8 cellular contexts compared by ENCODE assay signal in the genomic region with DNA sequence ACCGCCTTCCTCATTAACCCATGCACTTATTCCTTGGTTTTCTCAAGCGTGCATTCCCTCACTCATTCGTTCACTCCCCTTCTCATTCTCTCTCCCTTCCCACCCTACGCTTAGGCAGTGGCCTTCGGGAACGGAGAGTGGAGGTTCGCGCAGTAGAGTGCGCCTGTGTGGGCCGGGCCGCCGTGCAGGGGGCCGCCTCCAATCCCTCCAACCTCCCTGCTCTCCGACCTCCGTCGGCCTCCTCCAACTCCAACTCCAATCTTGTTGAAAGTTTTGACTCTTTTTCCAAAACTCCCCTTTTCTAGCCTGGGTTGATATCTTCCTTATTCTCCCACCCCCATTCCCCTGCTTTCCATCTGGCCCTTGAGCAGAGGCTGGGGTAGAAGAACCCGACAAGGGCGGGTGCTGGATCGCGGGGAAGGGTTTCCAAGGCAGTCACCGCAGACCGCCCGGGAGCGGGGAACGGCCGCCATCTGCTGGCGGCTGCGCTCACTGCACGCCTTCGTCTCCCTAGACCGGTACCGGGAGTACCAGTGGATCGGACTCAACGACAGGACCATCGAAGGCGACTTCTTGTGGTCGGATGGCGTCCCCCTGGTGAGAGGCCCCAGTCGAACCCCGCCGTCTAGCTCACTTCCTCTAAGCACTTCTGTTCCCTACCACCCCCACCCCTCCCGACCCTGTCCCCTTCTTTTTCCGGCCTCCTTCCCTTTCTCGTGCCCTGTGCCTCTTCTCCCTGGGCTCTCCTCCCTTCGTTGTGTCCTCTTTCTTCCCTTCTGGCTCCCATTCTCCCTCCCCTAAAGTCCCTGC. TPM values are rescaled to one million over a fixed set of nuclear protein-coding genes. Genes with fewer than 3 reads are reported as not detected.
DNase-seq lines count a peak whose midpoint lies in the region; ATAC-seq and TF ChIP-seq lines count a peak whose summit lies in the region.

No MANE protein-coding gene starts in this region.

- H3K27ac ChIP-seq in OCI-LY7 (ENCODE audit: low read depth, low read length, poor library complexity, severe bottlenecking), result no peak overlapping the region

- H3K27ac Mint-ChIP-seq in activated T-cell treated with anti-CD3 and anti-CD28 coated beads, Interleukin-2, amount 50 U/mL, for 72 hours, result no peak overlapping the region
- H3K27ac Mint-ChIP-seq in naive thymus-derived CD8-positive, alpha-beta T cell, result peak overlapping the region in 5 of 10 donors; percentile 33 to 88 (median 72)
- H3K27ac Mint-ChIP-seq in stimulated activated memory B cell treated with anti-CD40 and anti-IgM and Interleukin-4, amounts not matched to agents 10 μg/mL and 1 μg/mL and 100 μg/mL, for 72 hours, result peak overlapping the region; percentile 48

- H2AFZ ChIP-seq in OCI-LY7 (ENCODE audit: low read length), result no peak overlapping the region

- peaks cover 23% of the 10 kb centered on the region for H3K4me1 ChIP-seq in BE2C
- H3K4me1 ChIP-seq in OCI-LY7 (ENCODE audit: insufficient read depth, low read length, poor library complexity, severe bottlenecking), result peaks cover 34% of the 10 kb centered on the region

- POLR2A ChIA-PET in HEK293T (lab: Yijun Ruan, JAX), result interaction anchor here (1.2 to 5.2 kb wide), 3 partner anchors 20 to 31 kb away, joined by 3 to 122 read pairs (median 4); partner anchors contain the start of gene NES
- POLR2A ChIA-PET in OCI-LY7 (lab: Charles Lee), result interaction anchor here (0.8 to 1.5 kb wide), 2 partner anchors 21 to 293 kb away, joined by 3 read pairs; no protein-coding TSS in a partner anchor
- POLR2A ChIA-PET in naive thymus-derived CD8-positive, alpha-beta T cell (lab: Charles Lee), result interaction anchor here (1.3 kb wide), 1 partner anchor 71 kb away, joined by 3 read pairs; the partner anchor contains the start of genes ISG20L2 and METTL25B

- intact Hi-C loops in OCI-LY7 (cut with micrococcal nuclease; ENCODE audit: unreplicated experiment), result loop anchor here (1.0 kb wide), 1 partner anchor 30 kb away; no protein-coding TSS in a partner anchor

- no peaks in the 10 kb centered on the region for H4K20me1 ChIP-seq in OCI-LY7 (ENCODE audit: insufficient read depth, low read length)

- CTCF ChIA-PET in HEK293T (lab: Yijun Ruan, JAX) (interaction anchor here (0.8 to 8.3 kb wide), 8 partner anchors 9 to 69 kb away, joined by 3 to 97 read pairs (median 7); partner anchors contain the start of genes BCAN, HAPLN2 and NES), OCI-LY7 (lab: Charles Lee; ENCODE audit: unreplicated experiment) (interaction anchor here (0.9 to 1.9 kb wide), 6 partner anchors 9 to 33 kb away, joined by 4 to 12 read pairs (median 5); no protein-coding TSS in a partner anchor)

- TF ChIP-seq CTCF in BE2C (IDR thresholded peaks at IDR 0.05; ENCODE audit: low read depth, low read length), result peak; percentile 96
- TF ChIP-seq CTCF in OCI-LY7 (conservative IDR thresholded peaks at IDR 0.05; ENCODE audit: low read length), result peak; percentile 92

- DNase-seq in BE2C, result peak; percentile 81
- peak; percentile 90 for DNase-seq in HEK293T (ENCODE audit: extremely low spot score)
- DNase-seq in OCI-LY7 (ENCODE audit: low spot score), result peak; percentile 48
- peak; percentile 74 to 84 for DNase-seq in activated T-cell treated with anti-CD3 and anti-CD28 coated beads, Interleukin-2, amount 50 U/mL, for 72 hours
- peak; percentile 60 for DNase-seq in fibroblast of peridontal ligament (ENCODE audit: extremely low read depth)
- DNase-seq in naive thymus-derived CD8-positive, alpha-beta T cell, result peak; percentile 49 to 78 (median 71)

- no peaks in the 10 kb centered on the region for H3K27me3 ChIP-seq in BE2C

- H3K9me2 ChIP-seq in OCI-LY7 (ENCODE audit: insufficient read depth, low read length), result no peaks in the 10 kb centered on the region

- no peaks in the 10 kb centered on the region for H3K9me3 ChIP-seq in BE2C
- H3K9me3 ChIP-seq in OCI-LY7 (ENCODE audit: low read length), result no peaks in the 10 kb centered on the region

- peak overlapping the region; percentile 77 to 80 for H3K4me3 Mint-ChIP-seq in activated T-cell treated with anti-CD3 and anti-CD28 coated beads, Interleukin-2, amount 50 U/mL, for 72 hours
- H3K4me3 Mint-ChIP-seq in naive thymus-derived CD8-positive, alpha-beta T cell, result peak overlapping the region; percentile 71 to 90 (median 82)
- H3K4me3 Mint-ChIP-seq in stimulated activated memory B cell treated with anti-CD40 and anti-IgM and Interleukin-4, amounts not matched to agents 10 μg/mL and 1 μg/mL and 100 μg/mL, for 72 hours, result peak overlapping the region; percentile 78

- H3K4me2 ChIP-seq in OCI-LY7 (ENCODE audit: low read length), result peak overlapping the region; percentile 10; the same call in 1 of the 2 replicates

- H3K79me2 ChIP-seq in OCI-LY7 (ENCODE audit: insufficient read depth, low read depth, low read length), result no peaks in the 10 kb centered on the region

- H3K9me3 Mint-ChIP-seq in activated T-cell treated with anti-CD3 and anti-CD28 coated beads, Interleukin-2, amount 50 U/mL, for 72 hours, result no peaks in the 10 kb centered on the region
- H3K9me3 Mint-ChIP-seq in naive thymus-derived CD8-positive, alpha-beta T cell, result no peaks in the 10 kb centered on the region
- no peaks in the 10 kb centered on the region for H3K9me3 Mint-ChIP-seq in stimulated activated memory B cell treated with anti-CD40 and anti-IgM and Interleukin-4, amounts not matched to agents 10 μg/mL and 1 μg/mL and 100 μg/mL, for 72 hours

- BruUV-seq in OCI-LY7 (replicated peaks; lab: Mats Ljungman, UMichigan), result no TSS peak

- H3K36me3 ChIP-seq in BE2C (no peaks in the 10 kb centered on the region), OCI-LY7 (ENCODE audit: insufficient read depth, low read length) (no peaks in the 10 kb centered on the region)

- H3K4me3 ChIP-seq in BE2C (ENCODE audit: low read depth, low read length) (peak overlapping the region; percentile 56), OCI-LY7 (ENCODE audit: low read depth, low read length, poor library complexity, severe bottlenecking) (no peak overlapping the region)

- peak; percentile 33 to 34 for ATAC-seq in activated T-cell treated with anti-CD3 and anti-CD28 coated beads, Interleukin-2, amount 50 U/mL, for 72 hours (replicated peaks in 1 of 2)
- peak; percentile 50 to 68 for ATAC-seq in naive thymus-derived CD8-positive, alpha-beta T cell
- ATAC-seq in stimulated activated memory B cell treated with anti-CD40 and anti-IgM and Interleukin-4, amounts not matched to agents 10 μg/mL and 1 μg/mL and 100 μg/mL, for 72 hours, result peak; percentile 59
- no peak for ATAC-seq in HG02970 (IDR thresholded peaks at IDR 0.05; ENCODE audit: low FRiP score, unreplicated experiment)

- peaks cover 54% of the 10 kb centered on the region for H3K4me1 Mint-ChIP-seq in activated T-cell treated with anti-CD3 and anti-CD28 coated beads, Interleukin-2, amount 50 U/mL, for 72 hours (ENCODE audit: low read depth)
- H3K4me1 Mint-ChIP-seq in naive thymus-derived CD8-positive, alpha-beta T cell, result peaks cover 31 to 59% (median 53%) of the 10 kb centered on the region in 4 donors
- H3K4me1 Mint-ChIP-seq in stimulated activated memory B cell treated with anti-CD40 and anti-IgM and Interleukin-4, amounts not matched to agents 10 μg/mL and 1 μg/mL and 100 μg/mL, for 72 hours, result peaks cover 74% of the 10 kb centered on the region

- H3K36me3 Mint-ChIP-seq in activated T-cell treated with anti-CD3 and anti-CD28 coated beads, Interleukin-2, amount 50 U/mL, for 72 hours (ENCODE audit: insufficient read depth in 2 of 2), result no peaks in the 10 kb centered on the region
- H3K36me3 Mint-ChIP-seq in naive thymus-derived CD8-positive, alpha-beta T cell, result peaks cover 0 to 2% (median 0%) of the 10 kb centered on the region in 3 donors
- no peaks in the 10 kb centered on the region for H3K36me3 Mint-ChIP-seq in stimulated activated memory B cell treated with anti-CD40 and anti-IgM and Interleukin-4, amounts not matched to agents 10 μg/mL and 1 μg/mL and 100 μg/mL, for 72 hours

- peaks cover 64% of the 10 kb centered on the region for H3K27me3 Mint-ChIP-seq in activated T-cell treated with anti-CD3 and anti-CD28 coated beads, Interleukin-2, amount 50 U/mL, for 72 hours (ENCODE audit: low read depth)
- peaks cover 37 to 54% (median 47%) of the 10 kb centered on the region in 5 donors for H3K27me3 Mint-ChIP-seq in naive thymus-derived CD8-positive, alpha-beta T cell
- H3K27me3 Mint-ChIP-seq in stimulated activated memory B cell treated with anti-CD40 and anti-IgM and Interleukin-4, amounts not matched to agents 10 μg/mL and 1 μg/mL and 100 μg/mL, for 72 hours, result peaks cover 56% of the 10 kb centered on the region

RNA-seq across cellular contexts. Expression of gene BCAN, which starts 15.4 kb away (rescaled TPM):
- 7.8 TPM for polyA plus RNA-seq in BE2C (2012; ENCODE audit: insufficient read depth, insufficient read length, low read depth)
- 0.44 TPM in 1 of 2 replicates, not detected in the other for total RNA-seq in OCI-LY7 (2014; rRNA removed; shearing (Covaris generic))
- total RNA-seq in OCI-LY7 (2022), result not detected in 2 replicates
- under 1 TPM in 1 of 2 donors, not detected in 1; 0.10 TPM for total RNA-seq in activated T-cell treated with anti-CD3 and anti-CD28 coated beads, Interleukin-2, amount 50 U/mL, for 72 hours
- total RNA-seq in naive thymus-derived CD8-positive, alpha-beta T cell, result not detected
- not detected for polyA plus RNA-seq in naive thymus-derived CD8-positive, alpha-beta T cell

RNA-seq across cellular contexts. Expression of gene NES, which starts 19.8 kb away (rescaled TPM):
- polyA plus RNA-seq in BE2C (2012; ENCODE audit: insufficient read depth, insufficient read length, low read depth), result 22.3 TPM
- total RNA-seq in OCI-LY7 (2014; rRNA removed; shearing (Covaris generic)), result not detected in 2 replicates
- total RNA-seq in OCI-LY7 (2022), result not detected in 2 replicates
- total RNA-seq in activated T-cell treated with anti-CD3 and anti-CD28 coated beads, Interleukin-2, amount 50 U/mL, for 72 hours, result under 1 TPM in 1 of 2 donors, not detected in 1; 0.05 TPM
- total RNA-seq in naive thymus-derived CD8-positive, alpha-beta T cell, result not detected
- not detected for polyA plus RNA-seq in naive thymus-derived CD8-positive, alpha-beta T cell

RNA-seq across cellular contexts. Expression of gene HAPLN2, which starts 38.2 kb away (rescaled TPM):
- 0.86 TPM for polyA plus RNA-seq in BE2C (2012; ENCODE audit: insufficient read depth, insufficient read length, low read depth)
- total RNA-seq in OCI-LY7 (2014; rRNA removed; shearing (Covaris generic)), result 0.41 and 0.62 TPM in 2 replicates
- 1.1 and 1.4 TPM in 2 replicates for total RNA-seq in OCI-LY7 (2022)
- total RNA-seq in activated T-cell treated with anti-CD3 and anti-CD28 coated beads, Interleukin-2, amount 50 U/mL, for 72 hours, result under 1 TPM; 0.22 to 1.00 TPM
- total RNA-seq in naive thymus-derived CD8-positive, alpha-beta T cell, result under 1 TPM; 0.39 to 0.58 TPM
- polyA plus RNA-seq in naive thymus-derived CD8-positive, alpha-beta T cell, result not detected

RNA-seq across cellular contexts. Expression of gene CRABP2, which starts 48.0 kb away (rescaled TPM):
- 39.0 TPM for polyA plus RNA-seq in BE2C (2012; ENCODE audit: insufficient read depth, insufficient read length, low read depth)
- 1.4 and 2.8 TPM in 2 replicates for total RNA-seq in OCI-LY7 (2014; rRNA removed; shearing (Covaris generic))
- 1.5 and 2.1 TPM in 2 replicates for total RNA-seq in OCI-LY7 (2022)
- 1 to 10 TPM; 2.5 TPM for total RNA-seq in activated T-cell treated with anti-CD3 and anti-CD28 coated beads, Interleukin-2, amount 50 U/mL, for 72 hours
- total RNA-seq in naive thymus-derived CD8-positive, alpha-beta T cell, result 1 to 10 TPM in 1 of 2 experiments, under 1 TPM in 1; 0.44 to 2.9 TPM
- polyA plus RNA-seq in naive thymus-derived CD8-positive, alpha-beta T cell, result not detected

RNA-seq across cellular contexts. Expression of gene GPATCH4, which starts 56.1 kb away (rescaled TPM):
- polyA plus RNA-seq in BE2C (2012; ENCODE audit: insufficient read depth, insufficient read length, low read depth), result 162 TPM
- total RNA-seq in OCI-LY7 (2014; rRNA removed; shearing (Covaris generic)), result 33.3 and 40.9 TPM in 2 replicates
- total RNA-seq in OCI-LY7 (2022), result 38.5 and 51.6 TPM in 2 replicates
- 10 to 100 TPM; 25.6 to 31.6 TPM for total RNA-seq in activated T-cell treated with anti-CD3 and anti-CD28 coated beads, Interleukin-2, amount 50 U/mL, for 72 hours
- 10 to 100 TPM; 44.2 to 45.1 TPM for total RNA-seq in naive thymus-derived CD8-positive, alpha-beta T cell
- polyA plus RNA-seq in naive thymus-derived CD8-positive, alpha-beta T cell, result 10 to 100 TPM; 27.3 to 70.4 (median 42.0) TPM
